19 cellular contexts compared by ENCODE assay signal in the genomic region with DNA sequence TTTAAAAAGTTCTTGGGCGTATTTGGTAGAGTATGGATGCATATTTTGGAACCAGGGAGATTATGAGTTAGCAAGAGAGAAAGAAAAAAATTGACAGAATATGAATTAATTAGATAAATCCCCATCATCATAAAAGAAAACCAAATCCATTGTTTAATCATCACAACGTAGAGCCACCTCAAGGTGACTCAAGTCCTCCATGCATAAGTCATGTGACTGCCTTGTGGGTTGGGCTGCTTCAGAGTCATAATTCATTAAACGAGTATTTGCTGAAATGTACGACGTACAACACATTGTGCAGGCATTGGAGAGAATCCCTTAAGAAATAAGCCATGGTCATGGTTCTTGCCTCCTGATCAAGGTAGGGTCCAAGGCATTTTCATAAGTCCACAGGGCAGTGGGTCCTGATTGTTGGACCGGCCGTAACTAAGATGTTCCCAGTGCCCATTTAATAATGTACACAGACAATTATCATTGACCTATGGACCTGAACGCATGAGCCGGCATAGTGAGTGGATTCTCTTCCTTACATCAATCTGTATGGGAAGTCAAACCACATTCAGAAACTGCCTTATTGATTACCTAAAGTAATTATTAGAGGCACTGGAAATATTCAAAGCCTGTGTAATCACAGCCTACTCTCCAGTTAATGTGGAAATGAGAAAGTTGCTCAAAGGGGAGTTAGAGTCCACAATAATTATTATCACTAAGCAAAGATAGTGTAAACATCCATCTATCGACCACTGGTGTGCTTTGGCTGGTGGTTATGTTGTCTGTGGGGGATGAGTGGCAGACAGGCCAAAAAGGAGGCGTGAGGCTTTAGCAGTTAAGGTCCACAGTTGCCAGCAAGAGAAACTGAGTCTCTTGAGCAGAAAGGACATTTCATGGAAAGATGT.
DNase-seq lines count a peak whose midpoint lies in the region; ATAC-seq, FAIRE-seq and TF ChIP-seq lines count a peak whose summit lies in the region.
"Had no signal": no experiment of that assay in that cellular context is flagged by ENCODE, and none has a peak within 500 bp of the region (broad histone marks: within the 10 kb centered on the region; RNA-seq: fewer than 3 reads in every experiment).

No MANE protein-coding gene starts in this region.

- TF ChIP-seq POLR2A in HepG2 (IDR thresholded peaks at IDR 0.05; ENCODE audit: insufficient read depth in 1 of 2, low read depth in 2 of 2, low read length in 2 of 2), result no peak

- BruUV-seq in HepG2 (replicated peaks; lab: Mats Ljungman, UMichigan), result no TSS peak

- H3K9ac ChIP-seq in HepG2 (ENCODE audit: insufficient read depth, low read depth, low read length), result no peak overlapping the region
- H3K9ac ChIP-seq: KMS-11 had no signal

- DNase-seq in activated T-cell treated with anti-CD3 and anti-CD28 coated beads, Interleukin-2, amount 50 U/mL, for 24 hours, result no peak
- DNase-seq in activated T-cell treated with anti-CD3 and anti-CD28 coated beads for 4 hours (no peak), HepG2 (ENCODE audit: low spot score) (no peak), superior temporal gyrus (ENCODE audit: extremely low spot score) (no peak), COR-L47 (lab: John Stamatoyannopoulos, UW) (no peak)
- no peak for DNase-seq in CD8-positive, alpha-beta T cell
- no peak for DNase-seq in effector memory CD4-positive, alpha-beta T cell
- DNase-seq: AML-193, DMS79, NCI-H1092 treated with DMSO at 0.1 percent for 48 hours, NCI-H187 treated with DMSO at 0.1 percent for 48 hours, NCI-H446 treated with DMSO at 0.1 percent for 48 hours, NCI-H748 treated with DMSO at 0.1 percent for 48 hours had no signal

- no peak for ATAC-seq in CD8-positive, alpha-beta T cell
- peak; percentile 68 for ATAC-seq in HepG2
- ATAC-seq: GM12878 had no signal

- no peak for TF ChIP-seq CTCF in CD8-positive, alpha-beta T cell (IDR thresholded peaks at IDR 0.05)
- no peak for TF ChIP-seq CTCF in HepG2 (CRISPR knock-in tag; IDR thresholded peaks at IDR 0.05)

- in situ Hi-C loops in HepG2 (cut with HindIII; ENCODE audit: extremely low pct_ligation_motif_present, low pct_unique_long_range_greater_than_20kb), result no loop called here

- H3K27ac Mint-ChIP-seq in activated T-cell treated with anti-CD3 and anti-CD28 coated beads, Interleukin-2, amount 50 U/mL, for 24 hours, result peak overlapping the region; percentile 41
- peak overlapping the region; percentile 60 for H3K27ac Mint-ChIP-seq in CD8-positive, alpha-beta T cell
- peak overlapping the region; percentile 39 for H3K27ac Mint-ChIP-seq in activated naive CD4-positive, alpha-beta T cell treated with anti-CD3 and anti-CD28 coated beads, Interleukin-2, amount 50 U/mL, for 24 hours

- TF ChIP-seq EP300 in HepG2 (IDR thresholded peaks at IDR 0.05; ENCODE audit: low read depth in 2 of 2, low read length in 2 of 2) (no peak), HepG2 (CRISPR knock-in tag; IDR thresholded peaks at IDR 0.05; ENCODE audit: borderline replicate concordance) (no peak)

- no peak overlapping the region for H3K4me3 ChIP-seq in CD8-positive, alpha-beta T cell (ENCODE audit: low read depth, low read length)
- no peak overlapping the region for H3K4me3 ChIP-seq in HepG2 (replicated peaks in 1 of 3; ENCODE audit: insufficient read depth in 1 of 3, low read depth in 2 of 3, low read length in 3 of 3)
- H3K4me3 ChIP-seq in effector memory CD4-positive, alpha-beta T cell (ENCODE audit: insufficient read depth, low read depth, low read length, poor library complexity, severe bottlenecking), result no peak overlapping the region
- H3K4me3 ChIP-seq: GM12878, Peyer's patch had no signal

- no peak overlapping the region for H3K4me2 ChIP-seq in HepG2 (ENCODE audit: low read depth, low read length)
- H3K4me2 ChIP-seq: KMS-11 had no signal

- FAIRE-seq in HepG2 (lab: Jason Lieb, UNC), result no peak
- FAIRE-seq: GM12878, GM18507, H54 had no signal

- peaks cover 34% of the 10 kb centered on the region for H3K36me3 Mint-ChIP-seq in activated T-cell treated with anti-CD3 and anti-CD28 coated beads, Interleukin-2, amount 50 U/mL, for 24 hours (ENCODE audit: low read depth)
- peaks cover 51% of the 10 kb centered on the region for H3K36me3 Mint-ChIP-seq in CD8-positive, alpha-beta T cell
- peaks cover 15% of the 10 kb centered on the region for H3K36me3 Mint-ChIP-seq in activated naive CD4-positive, alpha-beta T cell treated with anti-CD3 and anti-CD28 coated beads, Interleukin-2, amount 50 U/mL, for 24 hours

- no peaks in the 10 kb centered on the region for H3K79me2 ChIP-seq in HepG2 (ENCODE audit: insufficient read depth, low read length)

- H3K4me1 ChIP-seq in CD8-positive, alpha-beta T cell (ENCODE audit: insufficient read depth, low read length), result no peaks in the 10 kb centered on the region
- peaks cover 17% of the 10 kb centered on the region for H3K4me1 ChIP-seq in HepG2 (ENCODE audit: insufficient read depth, low read length)
- H3K4me1 ChIP-seq in effector memory CD4-positive, alpha-beta T cell (ENCODE audit: control insufficient read depth, insufficient read depth, low read length, poor library complexity, severe bottlenecking), result no peaks in the 10 kb centered on the region

- intact Hi-C loops in CD8-positive, alpha-beta T cell (cut with DNase I, micrococcal nuclease), result no loop called here
- intact Hi-C loops in HepG2 (cut with micrococcal nuclease; ENCODE audit: unreplicated experiment), result no loop called here

- CTCF ChIA-PET in CD8-positive, alpha-beta T cell (lab: Charles Lee), result no interaction called here
- CTCF ChIA-PET in HepG2 (lab: Yijun Ruan, JAX; ENCODE audit: low intra/inter-chr PET ratio, low total read pairs), result no interaction called here

- H3K9me3 Mint-ChIP-seq in activated T-cell treated with anti-CD3 and anti-CD28 coated beads, Interleukin-2, amount 50 U/mL, for 24 hours, result no peaks in the 10 kb centered on the region
- H3K9me3 Mint-ChIP-seq in CD8-positive, alpha-beta T cell, result no peaks in the 10 kb centered on the region
- H3K9me3 Mint-ChIP-seq in activated naive CD4-positive, alpha-beta T cell treated with anti-CD3 and anti-CD28 coated beads, Interleukin-2, amount 50 U/mL, for 24 hours, result no peaks in the 10 kb centered on the region

- 29% methylated on average over 11 of the region's 11 CpGs for WGBS in HepG2 (ENCODE audit: low lambda C conversion rate)

- H3K36me3 ChIP-seq in CD8-positive, alpha-beta T cell (ENCODE audit: insufficient read depth, low read length), result no peaks in the 10 kb centered on the region
- H3K36me3 ChIP-seq in HepG2 (replicated peaks in 1 of 2; ENCODE audit: control insufficient read depth in 1 of 2, insufficient read depth in 2 of 2, low read length in 2 of 2), result no peaks in the 10 kb centered on the region
- H3K36me3 ChIP-seq in effector memory CD4-positive, alpha-beta T cell (ENCODE audit: control insufficient read depth, insufficient read depth, low read length), result peaks cover 8% of the 10 kb centered on the region
- H3K36me3 ChIP-seq: Peyer's patch had no signal

- no peak for TF ChIP-seq RAD21 in HepG2 (CRISPR knock-in tag; IDR thresholded peaks at IDR 0.05)

- H4K20me1 ChIP-seq in HepG2 (ENCODE audit: insufficient read depth, low read length), result no peaks in the 10 kb centered on the region

- POLR2A ChIA-PET in CD8-positive, alpha-beta T cell (lab: Charles Lee), result no interaction called here
- POLR2A ChIA-PET in HepG2 (lab: Yijun Ruan, JAX), result no interaction called here

- no peaks in the 10 kb centered on the region for H3K27me3 ChIP-seq in CD8-positive, alpha-beta T cell (ENCODE audit: insufficient read depth, low read length)
- no peaks in the 10 kb centered on the region for H3K27me3 ChIP-seq in HepG2 (ENCODE audit: control insufficient read depth in 1 of 2, insufficient read depth in 2 of 2, low read length in 2 of 2)
- H3K27me3 ChIP-seq in effector memory CD4-positive, alpha-beta T cell (replicated peaks; ENCODE audit: control insufficient read depth, insufficient read depth, low read length, poor library complexity, severe bottlenecking), result no peaks in the 10 kb centered on the region
- H3K27me3 ChIP-seq: Peyer's patch had no signal

- peaks cover 21% of the 10 kb centered on the region for H3K4me1 Mint-ChIP-seq in activated T-cell treated with anti-CD3 and anti-CD28 coated beads, Interleukin-2, amount 50 U/mL, for 24 hours (ENCODE audit: low read depth)
- H3K4me1 Mint-ChIP-seq in CD8-positive, alpha-beta T cell (ENCODE audit: low read depth), result peaks cover 21% of the 10 kb centered on the region
- peaks cover 23% of the 10 kb centered on the region for H3K4me1 Mint-ChIP-seq in activated naive CD4-positive, alpha-beta T cell treated with anti-CD3 and anti-CD28 coated beads, Interleukin-2, amount 50 U/mL, for 24 hours

- H2AFZ ChIP-seq in HepG2 (ENCODE audit: low read length), result no peak overlapping the region

- no peaks in the 10 kb centered on the region for H3K9me3 ChIP-seq in CD8-positive, alpha-beta T cell (ENCODE audit: low read length)
- no peaks in the 10 kb centered on the region for H3K9me3 ChIP-seq in HepG2 (ENCODE audit: low read length)
- no peaks in the 10 kb centered on the region for H3K9me3 ChIP-seq in effector memory CD4-positive, alpha-beta T cell (ENCODE audit: control insufficient read depth, low read length)
- H3K9me3 ChIP-seq: Peyer's patch had no signal

- H3K27ac ChIP-seq in CD8-positive, alpha-beta T cell (ENCODE audit: low read depth, low read length), result no peak overlapping the region
- H3K27ac ChIP-seq in HepG2 (ENCODE audit: extremely low read length, insufficient read depth, low read length), result no peak overlapping the region
- H3K27ac ChIP-seq in effector memory CD4-positive, alpha-beta T cell (ENCODE audit: insufficient read depth, low read length, poor library complexity, severe bottlenecking), result no peak overlapping the region
- H3K27ac ChIP-seq: KMS-11, Peyer's patch had no signal

- H3K27me3 Mint-ChIP-seq in activated T-cell treated with anti-CD3 and anti-CD28 coated beads, Interleukin-2, amount 50 U/mL, for 24 hours, result no peaks in the 10 kb centered on the region
- H3K27me3 Mint-ChIP-seq in CD8-positive, alpha-beta T cell (ENCODE audit: low read depth), result no peaks in the 10 kb centered on the region
- no peaks in the 10 kb centered on the region for H3K27me3 Mint-ChIP-seq in activated naive CD4-positive, alpha-beta T cell treated with anti-CD3 and anti-CD28 coated beads, Interleukin-2, amount 50 U/mL, for 24 hours

- H3K4me3 Mint-ChIP-seq in activated T-cell treated with anti-CD3 and anti-CD28 coated beads, Interleukin-2, amount 50 U/mL, for 24 hours, result no peak overlapping the region
- H3K4me3 Mint-ChIP-seq in CD8-positive, alpha-beta T cell, result no peak overlapping the region
- no peak overlapping the region for H3K4me3 Mint-ChIP-seq in activated naive CD4-positive, alpha-beta T cell treated with anti-CD3 and anti-CD28 coated beads, Interleukin-2, amount 50 U/mL, for 24 hours

TF ChIP-seq in HepG2, 621 proteins besides CTCF, POLR2A, EP300 and RAD21 (continues in another document):
- TF ChIP-seq ZNF629 (CRISPR knock-in tag; conservative IDR thresholded peaks at IDR 0.05) (0 out of 2 replicates have a peak, but pooled peaks have one; percentile 33), ZNF121 (CRISPR knock-in tag; IDR thresholded peaks at IDR 0.05) (peak; percentile 85), ZMYM3 (CRISPR knock-in tag; IDR thresholded peaks at IDR 0.05) (0 out of 2 replicates have a peak, but pooled peaks have one; percentile 11), ZBTB20 (CRISPR knock-in tag; IDR thresholded peaks at IDR 0.05; ENCODE audit: borderline replicate concordance, low read depth) (no peak), SALL1 (CRISPR knock-in tag; IDR thresholded peaks at IDR 0.05) (peak; percentile 53; the same call in 1 of the 2 replicates)
